18 cellular contexts compared by ENCODE assay signal in the genomic region with DNA sequence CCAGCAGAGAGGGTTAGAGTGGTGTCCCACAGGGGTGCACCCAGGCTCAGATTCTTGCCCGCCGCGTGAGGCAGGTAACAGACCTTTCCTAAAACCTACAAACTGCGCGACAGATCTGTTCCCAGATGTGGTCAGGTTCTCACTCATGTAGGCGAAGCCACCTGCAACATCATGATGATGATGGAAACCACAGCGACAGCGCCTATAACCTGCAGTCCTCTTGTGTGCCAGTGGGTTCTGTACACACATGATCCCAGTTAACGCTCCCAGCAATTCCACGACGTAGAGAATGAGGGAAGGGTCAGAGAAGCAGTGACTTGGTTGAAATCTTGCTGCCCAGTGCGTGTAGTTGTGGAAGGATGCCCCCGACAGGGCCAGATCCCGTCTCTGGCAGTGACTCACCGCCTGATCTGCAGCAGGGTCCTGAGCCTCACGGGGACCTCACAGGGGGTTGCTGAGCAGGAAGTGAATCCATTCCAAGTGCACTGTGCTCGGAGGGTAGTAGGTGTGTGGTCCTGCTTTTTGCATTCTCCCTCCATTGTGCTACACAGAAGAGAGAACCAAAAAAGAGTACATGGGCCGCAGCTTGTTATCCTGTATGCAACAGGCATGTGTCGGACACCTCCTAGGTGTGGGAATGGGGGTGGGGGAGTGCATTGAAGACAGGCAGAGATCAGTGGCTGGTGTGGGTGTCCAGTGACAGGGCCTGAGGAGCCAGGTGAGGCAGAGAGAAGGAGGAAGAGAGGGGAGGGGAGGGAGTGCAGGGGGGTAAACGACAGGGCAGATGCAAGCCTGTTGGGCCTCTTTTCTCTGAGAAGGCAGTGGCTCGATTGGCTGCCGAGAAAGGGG.
A peak's percentile ranks its signal among the peaks of the same experiment; 100 is the strongest.
DNase-seq lines count a peak whose midpoint lies in the region; ATAC-seq, FAIRE-seq and TF ChIP-seq lines count a peak whose summit lies in the region.
"Had no signal": no experiment of that assay in that cellular context is flagged by ENCODE, and none has a peak within 500 bp of the region (broad histone marks: within the 10 kb centered on the region; RNA-seq: fewer than 3 reads in every experiment).

No MANE protein-coding gene starts in this region.

- H3K27me3 Mint-ChIP-seq in osteocyte (ENCODE audit: unreplicated experiment): no peaks in the 10 kb centered on the region
- H3K27me3 Mint-ChIP-seq: B cell had no signal

- H3K4me1 Mint-ChIP-seq in osteocyte (ENCODE audit: unreplicated experiment): no peaks in the 10 kb centered on the region
- H3K4me1 Mint-ChIP-seq: B cell had no signal

- no peaks in the 10 kb centered on the region for H3K9me3 Mint-ChIP-seq in osteocyte (ENCODE audit: unreplicated experiment)
- H3K9me3 Mint-ChIP-seq: CD8-positive, alpha-beta T cell; GM23338; HFFc6 had no signal

- DNase-seq in cardiac septum (ENCODE audit: low spot score): peak; percentile 65
- DNase-seq in Right ventricle myocardium superior: no peak
- DNase-seq in GM19239 (ENCODE audit: insufficient read length, low spot score): no peak
- DNase-seq in astrocyte of the spinal cord (ENCODE audit: low read depth, low spot score): peak; percentile 21
- DNase-seq in osteocyte (ENCODE audit: extremely low spot score, unreplicated experiment): peak; percentile 64
- DNase-seq in activated gamma-delta T cell treated with Interleukin-2 at 50 U/mL for 16 hours: no peak
- DNase-seq: Caco-2; CD8-positive, alpha-beta T cell; DND-41; GF-D8; HFFc6 had no signal

- H3K27ac Mint-ChIP-seq in osteocyte (ENCODE audit: unreplicated experiment): no peak overlapping the region
- H3K27ac Mint-ChIP-seq: B cell, GM23338, HFFc6 had no signal

- ATAC-seq in Right ventricle myocardium superior (ENCODE audit: poor library complexity) (no peak), GM19463 (IDR thresholded peaks at IDR 0.05; ENCODE audit: unreplicated experiment) (no peak), GM21360 (IDR thresholded peaks at IDR 0.05; ENCODE audit: unreplicated experiment) (no peak)
- ATAC-seq: CD8-positive, alpha-beta T cell; GM23338; HepG2 had no signal

- intact Hi-C loops in cardiac septum (cut with DNase I): no loop called here
- intact Hi-C loops in Right ventricle myocardium superior (cut with DNase I): no loop called here

- H3K4me3 ChIP-seq in astrocyte of the spinal cord (ENCODE audit: low read depth, low read length): no peak overlapping the region
- H3K4me3 ChIP-seq: GM23338, HAP-1 had no signal

- no peak overlapping the region for H3K4me3 Mint-ChIP-seq in osteocyte (ENCODE audit: unreplicated experiment)
- H3K4me3 Mint-ChIP-seq: B cell; CD8-positive, alpha-beta T cell; GM23338; HFFc6 had no signal

- in situ Hi-C loops in astrocyte of the spinal cord (cut with HindIII; ENCODE audit: low sequenced_read_pairs): loop anchor here (25.0 kb wide), 1 partner anchor 328 kb away; no protein-coding TSS in a partner anchor

- TF ChIP-seq CTCF in astrocyte of the spinal cord (IDR thresholded peaks at IDR 0.05; ENCODE audit: low read depth, low read length) (no peak), osteocyte (IDR thresholded peaks at IDR 0.05) (no peak)

- FAIRE-seq in GM19239 (lab: Jason Lieb, UNC): peak; percentile 4
- FAIRE-seq: HepG2, HTR-8/SVneo had no signal

- peaks cover 5% of the 10 kb centered on the region for H3K36me3 Mint-ChIP-seq in osteocyte (ENCODE audit: unreplicated experiment)

Comparison
In these comparisons a context has a peak if more than half of its experiments do, and no peak if none do; other contexts are left out.
1. DNase-seq: peak in cardiac septum (single experiment), astrocyte of the spinal cord (single experiment) and osteocyte (single experiment); none in Right ventricle myocardium superior (single experiment), GM19239 (single experiment) and activated gamma-delta T cell treated with Interleukin-2 at 50 U/mL for 16 hours (single experiment).